In genomic region chr14:76933515-76933914, GRCh38 we compare ENCODE assay signal across 24 cellular contexts.
"Had no signal": no experiment of that assay in that cellular context is flagged by ENCODE, and none has a peak within 500 bp of the region (broad histone marks: within the 10 kb centered on the region; RNA-seq: fewer than 3 reads in every experiment).

No MANE protein-coding gene starts in this region.

- H3K36me3 Mint-ChIP-seq: memory B cell, natural killer cell had no signal

- ATAC-seq: activated CD4-positive, CD25-positive, alpha-beta regulatory T cell treated with anti-CD3 and anti-CD28 coated beads, Interleukin-2, amount 50 U/mL, for 24 hours; body of pancreas; left ventricle myocardium superior; natural killer cell; right cardiac atrium had no signal

- H3K36me3 ChIP-seq: esophagus squamous epithelium, prostate gland, transverse colon, vagina had no signal

- H3K4me3 Mint-ChIP-seq: memory B cell, natural killer cell had no signal

- H3K27ac ChIP-seq: body of pancreas, esophagus squamous epithelium, prostate gland, transverse colon, vagina had no signal

- H3K9me3 ChIP-seq: body of pancreas, esophagus squamous epithelium, prostate gland, transverse colon, vagina had no signal

- H3K4me1 ChIP-seq: body of pancreas, prostate gland had no signal

- H3K27me3 ChIP-seq: body of pancreas, esophagus squamous epithelium, transverse colon, vagina had no signal

- H3K27ac Mint-ChIP-seq: memory B cell, natural killer cell had no signal

- H3K27me3 Mint-ChIP-seq: memory B cell had no signal

- H3K4me3 ChIP-seq: body of pancreas, esophagus squamous epithelium, prostate gland, skin epidermis, transverse colon, vagina had no signal

- DNase-seq: activated naive CD4-positive, alpha-beta T cell treated with anti-CD3 and anti-CD28 coated beads, Interleukin-2, amount 50 U/mL, for 16 hours; amniotic stem cell; body of pancreas; central memory CD4-positive, alpha-beta T cell; cortex of kidney; effector CD8-positive, alpha-beta T cell; esophagus squamous epithelium; hippocampal formation; left ventricle myocardium superior; natural killer cell; occipital lobe; right cardiac atrium; stimulated activated CD4-positive, alpha-beta T cell treated with anti-CD3 and anti-CD28 coated beads, Interleukin-15, amount 100 ng/mL, for 24 hours; stimulated activated CD4-positive, alpha-beta T cell treated with anti-CD3 and anti-CD28 coated beads, Interleukin-4, amount 100 ng/mL, for 24 hours; stimulated activated naive CD4-positive, alpha-beta T cell treated with Interleukin-2 at 50 U/mL for 16 hours; substantia nigra; SW 1271; T1000; transverse colon had no signal

- H3K9me3 Mint-ChIP-seq: memory B cell, natural killer cell had no signal
